ENCODE assay signal across 8 cellular contexts in genomic region chr14:26163761-26164160, GRCh38.
DNase-seq lines count a peak whose midpoint lies in the region; ATAC-seq and TF ChIP-seq lines count a peak whose summit lies in the region.

No MANE protein-coding gene starts in this region.

- H3K9me3 Mint-ChIP-seq in WTC11, result peaks cover 5% of the 10 kb centered on the region; the same call in 1 of the 2 replicates

- 35% methylated on average over 1 of the region's 1 CpG for WGBS in liver

- no peak overlapping the region for H3K9ac ChIP-seq in liver (ENCODE audit: low read depth in 1 of 2, low read length in 2 of 2)

- H3K27ac Mint-ChIP-seq in WTC11, result no peak overlapping the region

- H3K27me3 Mint-ChIP-seq in WTC11 (ENCODE audit: low read depth), result no peaks in the 10 kb centered on the region

- TF ChIP-seq CTCF in WTC11 (IDR thresholded peaks at IDR 0.05), result 0 out of 2 replicates have a peak, but pooled peaks have one; percentile 15
- TF ChIP-seq CTCF in liver (IDR thresholded peaks at IDR 0.05; ENCODE audit: low read depth, low read length, missing input control), result peak; percentile 14

- ATAC-seq in WTC11, result peak; percentile 100
- ATAC-seq in HG03175 (IDR thresholded peaks at IDR 0.05; ENCODE audit: unreplicated experiment), result no peak

- POLR2A ChIA-PET in WTC11 (lab: Charles Lee), result interaction anchor here (1.0 kb wide), 1 partner anchor 41 kb away, joined by 6 read pairs; no protein-coding TSS in a partner anchor

- H3K27ac ChIP-seq in liver (ENCODE audit: low read depth in 1 of 2, low read length in 2 of 2), result no peak overlapping the region

- DNase-seq in DMS153 (lab: John Stamatoyannopoulos, UW) (peak; percentile 40), NCI-H1417 treated with DMSO at 0.1 percent for 48 hours (lab: John Stamatoyannopoulos, UW) (peak; percentile 12), WTC11 (ENCODE audit: low spot score) (no peak), GOT3 (lab: John Stamatoyannopoulos, UW) (no peak)
- no peak for DNase-seq in stimulated activated CD4-positive, alpha-beta T cell treated with anti-CD3 and anti-CD28 coated beads, Interleukin-1b, Interleukin-23, amount 100 ng/mL, for 48 hours
- no peak for DNase-seq in central memory CD4-positive, alpha-beta T cell

- no peak overlapping the region for H3K4me3 Mint-ChIP-seq in WTC11

- CTCF ChIA-PET in WTC11 (lab: Charles Lee), result interaction anchor here (0.6 to 2.9 kb wide), 28 partner anchors 9 to 823 kb away, joined by 3 to 19 read pairs (median 3); no protein-coding TSS in a partner anchor

- no peaks in the 10 kb centered on the region for H3K9me3 ChIP-seq in liver (ENCODE audit: control insufficient read depth in 4 of 4, low read length in 3 of 4)

- peak; percentile 53 to 65 for TF ChIP-seq RAD21 in liver (IDR thresholded peaks at IDR 0.05)

- no peaks in the 10 kb centered on the region for H3K27me3 ChIP-seq in liver (ENCODE audit: control insufficient read depth in 4 of 4, insufficient read depth in 4 of 4, low read length in 3 of 4)

- H3K36me3 Mint-ChIP-seq in WTC11, result no peaks in the 10 kb centered on the region

- H3K4me1 ChIP-seq in liver (ENCODE audit: control insufficient read depth in 4 of 4, insufficient read depth in 4 of 4, low read length in 3 of 4), result no peaks in the 10 kb centered on the region

- H3K4me3 ChIP-seq in liver (ENCODE audit: low read depth in 1 of 3, low read length in 3 of 3), result no peak overlapping the region

- 0 out of 2 replicates have a peak, but pooled peaks cover 2% of the 10 kb centered on the region for H3K4me1 Mint-ChIP-seq in WTC11

- no peaks in the 10 kb centered on the region for H3K36me3 ChIP-seq in liver (ENCODE audit: control insufficient read depth in 4 of 4, insufficient read depth in 3 of 4, low read depth in 1 of 4, low read length in 3 of 4)

TF ChIP-seq in WTC11, 78 proteins besides CTCF, POLR2A, EP300 and RAD21 (continues in another document):
- TF ChIP-seq KAT7 (CRISPR knock-in tag; IDR thresholded peaks at IDR 0.05; ENCODE audit: borderline replicate concordance), result no peak
- TF ChIP-seq, protein P1, sequence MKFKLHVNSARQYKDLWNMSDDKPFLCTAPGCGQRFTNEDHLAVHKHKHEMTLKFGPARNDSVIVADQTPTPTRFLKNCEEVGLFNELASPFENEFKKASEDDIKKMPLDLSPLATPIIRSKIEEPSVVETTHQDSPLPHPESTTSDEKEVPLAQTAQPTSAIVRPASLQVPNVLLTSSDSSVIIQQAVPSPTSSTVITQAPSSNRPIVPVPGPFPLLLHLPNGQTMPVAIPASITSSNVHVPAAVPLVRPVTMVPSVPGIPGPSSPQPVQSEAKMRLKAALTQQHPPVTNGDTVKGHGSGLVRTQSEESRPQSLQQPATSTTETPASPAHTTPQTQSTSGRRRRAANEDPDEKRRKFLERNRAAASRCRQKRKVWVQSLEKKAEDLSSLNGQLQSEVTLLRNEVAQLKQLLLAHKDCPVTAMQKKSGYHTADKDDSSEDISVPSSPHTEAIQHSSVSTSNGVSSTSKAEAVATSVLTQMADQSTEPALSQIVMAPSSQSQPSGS (CRISPR knock-in tag; IDR thresholded peaks at IDR 0.05; ENCODE audit: borderline replicate concordance, low read depth), result no peak
- TF ChIP-seq ESRRA (CRISPR knock-in tag; IDR thresholded peaks at IDR 0.05; ENCODE audit: borderline replicate concordance), result no peak
- no peak for TF ChIP-seq STAT6 (CRISPR knock-in tag; conservative IDR thresholded peaks at IDR 0.05; ENCODE audit: low read depth)
- TF ChIP-seq, protein P2, sequence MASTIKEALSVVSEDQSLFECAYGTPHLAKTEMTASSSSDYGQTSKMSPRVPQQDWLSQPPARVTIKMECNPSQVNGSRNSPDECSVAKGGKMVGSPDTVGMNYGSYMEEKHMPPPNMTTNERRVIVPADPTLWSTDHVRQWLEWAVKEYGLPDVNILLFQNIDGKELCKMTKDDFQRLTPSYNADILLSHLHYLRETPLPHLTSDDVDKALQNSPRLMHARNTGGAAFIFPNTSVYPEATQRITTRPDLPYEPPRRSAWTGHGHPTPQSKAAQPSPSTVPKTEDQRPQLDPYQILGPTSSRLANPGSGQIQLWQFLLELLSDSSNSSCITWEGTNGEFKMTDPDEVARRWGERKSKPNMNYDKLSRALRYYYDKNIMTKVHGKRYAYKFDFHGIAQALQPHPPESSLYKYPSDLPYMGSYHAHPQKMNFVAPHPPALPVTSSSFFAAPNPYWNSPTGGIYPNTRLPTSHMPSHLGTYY (CRISPR knock-in tag; IDR thresholded peaks at IDR 0.05), result no peak
- no peak for TF ChIP-seq IRF2 (CRISPR knock-in tag; IDR thresholded peaks at IDR 0.05; ENCODE audit: borderline replicate concordance, low read depth)
- TF ChIP-seq ZNF219 (CRISPR knock-in tag; IDR thresholded peaks at IDR 0.05; ENCODE audit: borderline replicate concordance), result no peak
- TF ChIP-seq NFYB (CRISPR knock-in tag; conservative IDR thresholded peaks at IDR 0.05; ENCODE audit: low read depth), result no peak
- TF ChIP-seq SMAD4 (CRISPR knock-in tag; IDR thresholded peaks at IDR 0.05), result no peak

TF ChIP-seq in liver, 16 proteins besides CTCF, POLR2A, EP300 and RAD21:
- no peak for TF ChIP-seq YY1 (IDR thresholded peaks at IDR 0.05)
- no peak for TF ChIP-seq GABPA (IDR thresholded peaks at IDR 0.05 in 1 of 2, conservative IDR thresholded peaks at IDR 0.05 in 1 of 2)
- TF ChIP-seq HNF4G (IDR thresholded peaks at IDR 0.05), result no peak
- TF ChIP-seq RXRA (IDR thresholded peaks at IDR 0.05), result no peak
- no peak for TF ChIP-seq EGR1 (IDR thresholded peaks at IDR 0.05; ENCODE audit: low read depth in 2 of 2)
- no peak for TF ChIP-seq NR2F2 (IDR thresholded peaks at IDR 0.05)
- TF ChIP-seq REST (IDR thresholded peaks at IDR 0.05), result no peak
- no peak for TF ChIP-seq HNF4A (conservative IDR thresholded peaks at IDR 0.05)
- TF ChIP-seq TAF1 (conservative IDR thresholded peaks at IDR 0.05), result no peak
- no peak for TF ChIP-seq ATF3 (IDR thresholded peaks at IDR 0.05)
- TF ChIP-seq, protein P3, sequence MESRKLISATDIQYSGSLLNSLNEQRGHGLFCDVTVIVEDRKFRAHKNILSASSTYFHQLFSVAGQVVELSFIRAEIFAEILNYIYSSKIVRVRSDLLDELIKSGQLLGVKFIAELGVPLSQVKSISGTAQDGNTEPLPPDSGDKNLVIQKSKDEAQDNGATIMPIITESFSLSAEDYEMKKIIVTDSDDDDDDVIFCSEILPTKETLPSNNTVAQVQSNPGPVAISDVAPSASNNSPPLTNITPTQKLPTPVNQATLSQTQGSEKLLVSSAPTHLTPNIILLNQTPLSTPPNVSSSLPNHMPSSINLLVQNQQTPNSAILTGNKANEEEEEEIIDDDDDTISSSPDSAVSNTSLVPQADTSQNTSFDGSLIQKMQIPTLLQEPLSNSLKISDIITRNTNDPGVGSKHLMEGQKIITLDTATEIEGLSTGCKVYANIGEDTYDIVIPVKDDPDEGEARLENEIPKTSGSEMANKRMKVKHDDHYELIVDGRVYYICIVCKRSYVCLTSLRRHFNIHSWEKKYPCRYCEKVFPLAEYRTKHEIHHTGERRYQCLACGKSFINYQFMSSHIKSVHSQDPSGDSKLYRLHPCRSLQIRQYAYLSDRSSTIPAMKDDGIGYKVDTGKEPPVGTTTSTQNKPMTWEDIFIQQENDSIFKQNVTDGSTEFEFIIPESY (IDR thresholded peaks at IDR 0.05), result no peak

Comparison
In these comparisons a context has a peak if more than half of its experiments do, and no peak if none do; other contexts are left out.
1. DNase-seq: peak in DMS153 (single experiment) and NCI-H1417 treated with DMSO at 0.1 percent for 48 hours (single experiment); none in WTC11 (single experiment), stimulated activated CD4-positive, alpha-beta T cell treated with anti-CD3 and anti-CD28 coated beads, Interleukin-1b, Interleukin-23, amount 100 ng/mL, for 48 hours (single experiment), GOT3 (single experiment) and central memory CD4-positive, alpha-beta T cell (single experiment).